In the genomic region with DNA sequence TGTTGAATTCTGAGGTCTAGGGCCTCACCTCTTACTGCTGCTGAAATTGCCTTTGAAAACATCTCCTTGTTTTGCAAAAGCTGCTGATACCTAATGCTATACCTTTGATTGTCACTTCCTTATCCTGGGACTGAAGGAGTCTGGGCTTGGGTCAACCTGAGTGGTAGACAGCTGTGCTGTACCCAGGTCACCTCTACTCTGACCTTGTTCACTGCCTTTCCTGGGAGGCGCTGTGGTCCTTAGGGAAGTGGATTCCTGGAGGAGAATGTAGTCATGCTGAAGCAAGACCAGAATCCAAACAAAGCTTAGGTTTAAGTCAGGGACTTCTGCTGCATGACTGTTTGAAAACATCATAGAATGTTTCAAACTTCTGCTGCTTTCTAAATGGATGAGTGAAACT, we compare ENCODE assay signal across 23 cellular contexts.
"Had no signal": no experiment of that assay in that cellular context is flagged by ENCODE, and none has a peak within 500 bp of the region (broad histone marks: within the 10 kb centered on the region; RNA-seq: fewer than 3 reads in every experiment).

No MANE protein-coding gene starts in this region.

- H3K36me3 ChIP-seq: breast epithelium, MG63, SJSA1 had no signal

- H3K4me3 ChIP-seq: breast epithelium, MG63, SJSA1 had no signal

- H3K4me1 ChIP-seq: breast epithelium, SJSA1 had no signal

- DNase-seq: activated CD4-positive, alpha-beta T cell treated with anti-CD3 and anti-CD28 coated beads for 48 hours; activated CD4-positive, alpha-beta T cell treated with anti-CD3 and anti-CD28 coated beads, Interleukin-2, amount 50 U/mL, for 4 hours; activated CD4-positive, CD25-positive, alpha-beta regulatory T cell treated with anti-CD3 and anti-CD28 coated beads, Interleukin-2, amount 50 U/mL, for 72 hours; activated CD8-positive, alpha-beta memory T cell treated with anti-CD3 and anti-CD28 coated beads, Interleukin-2, amount 50 U/mL, for 48 hours; activated CD8-positive, alpha-beta T cell treated with anti-CD3 and anti-CD28 coated beads, Interleukin-2, amount 10 ng/mL, durations not matched to agents 7 days and 5 days; activated naive CD4-positive, alpha-beta T cell treated with anti-CD3 and anti-CD28 coated beads, Interleukin-2, amount 50 U/mL, for 16 hours; activated naive CD8-positive, alpha-beta T cell treated with anti-CD3 and anti-CD28 coated beads, Interleukin-2, amount 10 ng/mL, durations not matched to agents 7 days and 5 days; activated T-cell treated with anti-CD3 and anti-CD28 coated beads, Interleukin-2, amount 50 U/mL, for 1 hour; aorta; central memory CD4-positive, alpha-beta T cell; MG63; MV-4-11; NCI-H1092 treated with DMSO at 0.1 percent for 48 hours; NCI-H1417 treated with DMSO at 0.1 percent for 48 hours; NCI-H2029; NCI-H2107; NCI-H510A treated with DMSO at 0.1 percent for 48 hours; SHP77; SW 1271 had no signal

- H3K27ac ChIP-seq: breast epithelium, SJSA1 had no signal

- H3K36me3 Mint-ChIP-seq: activated naive CD8-positive, alpha-beta T cell treated with anti-CD3 and anti-CD28 coated beads, Interleukin-2, amount 10 ng/mL, durations not matched to agents 7 days and 5 days had no signal

- H3K27me3 ChIP-seq: breast epithelium, MG63 had no signal

- H3K4me1 Mint-ChIP-seq: activated naive CD8-positive, alpha-beta T cell treated with anti-CD3 and anti-CD28 coated beads, Interleukin-2, amount 10 ng/mL, durations not matched to agents 7 days and 5 days had no signal

- H3K4me3 Mint-ChIP-seq: activated CD8-positive, alpha-beta T cell treated with anti-CD3 and anti-CD28 coated beads, Interleukin-2, amount 10 ng/mL, durations not matched to agents 7 days and 5 days; activated naive CD8-positive, alpha-beta T cell treated with anti-CD3 and anti-CD28 coated beads, Interleukin-2, amount 10 ng/mL, durations not matched to agents 7 days and 5 days; T-helper 1 cell treated with Interleukin-12 subunit alpha and Interleukin-12 subunit beta and Interleukin-4 antibody, amounts not matched to agents 30 μg/mL and 1 μg/mL, for 36 hours had no signal

- ATAC-seq: activated CD8-positive, alpha-beta T cell treated with anti-CD3 and anti-CD28 coated beads, Interleukin-2, amount 10 ng/mL, durations not matched to agents 7 days and 5 days; SK-N-SH treated with all-trans-retinoic acid at 6 μM for 48 hours had no signal

- H3K9me3 ChIP-seq: MG63 had no signal

- H3K9me3 Mint-ChIP-seq: activated naive CD8-positive, alpha-beta T cell treated with anti-CD3 and anti-CD28 coated beads, Interleukin-2, amount 10 ng/mL, durations not matched to agents 7 days and 5 days had no signal

- H3K27ac Mint-ChIP-seq: activated CD8-positive, alpha-beta T cell treated with anti-CD3 and anti-CD28 coated beads, Interleukin-2, amount 10 ng/mL, durations not matched to agents 7 days and 5 days; activated naive CD8-positive, alpha-beta T cell treated with anti-CD3 and anti-CD28 coated beads, Interleukin-2, amount 10 ng/mL, durations not matched to agents 7 days and 5 days; T-helper 1 cell treated with Interleukin-12 subunit alpha and Interleukin-12 subunit beta and Interleukin-4 antibody, amounts not matched to agents 30 μg/mL and 1 μg/mL, for 36 hours had no signal
